ENCODE assay signal across 18 cellular contexts in genomic region chr4:139928568-139928967, GRCh38.
A peak's percentile ranks its signal among the peaks of the same experiment; 100 is the strongest.
DNase-seq lines count a peak whose midpoint lies in the region; ATAC-seq and TF ChIP-seq lines count a peak whose summit lies in the region.
"Had no signal": no experiment of that assay in that cellular context is flagged by ENCODE, and none has a peak within 500 bp of the region (broad histone marks: within the 10 kb centered on the region; RNA-seq: fewer than 3 reads in every experiment).

No MANE protein-coding gene starts in this region.

- no peaks in the 10 kb centered on the region for H3K9me2 ChIP-seq in GM23338 (ENCODE audit: insufficient read depth)

- H3K27ac Mint-ChIP-seq in endothelial cell (ENCODE audit: unreplicated experiment) (peak overlapping the region; percentile 83), GM23338 (no peak overlapping the region)

- in situ Hi-C loops in HAP-1 (cut with MboI; ENCODE audit: low sequenced_read_pairs), result no loop called here

- H2BK15ac ChIP-seq in mesenchymal stem cell (ENCODE audit: low read depth, poor library complexity, severe bottlenecking), result peak overlapping the region; percentile 57
- no peak overlapping the region for H2BK15ac ChIP-seq in neuronal stem cell (ENCODE audit: low read length)

- no peak overlapping the region for H3K14ac ChIP-seq in mesenchymal stem cell (ENCODE audit: low read length in 2 of 2)
- no peak overlapping the region for H3K14ac ChIP-seq in neuronal stem cell (ENCODE audit: low read length)

- no peak overlapping the region for H4K91ac ChIP-seq in mesenchymal stem cell (ENCODE audit: low read length)
- no peak overlapping the region for H4K91ac ChIP-seq in neuronal stem cell (ENCODE audit: low read depth, low read length, poor library complexity)

- no peaks in the 10 kb centered on the region for H3K36me3 Mint-ChIP-seq in endothelial cell (ENCODE audit: low read depth, unreplicated experiment)
- H3K36me3 Mint-ChIP-seq in GM23338 (ENCODE audit: low read depth), result no peaks in the 10 kb centered on the region
- H3K36me3 Mint-ChIP-seq: CD4-positive, alpha-beta memory T cell had no signal

- no peak overlapping the region for H3K4me2 ChIP-seq in mesenchymal stem cell (ENCODE audit: low read length, poor library complexity, severe bottlenecking)
- no peak overlapping the region for H3K4me2 ChIP-seq in neuronal stem cell (ENCODE audit: insufficient read depth, low read length, poor library complexity, severe bottlenecking)
- H3K4me2 ChIP-seq in GM23338, result no peak overlapping the region

- H3K4ac ChIP-seq in mesenchymal stem cell (ENCODE audit: low read depth in 1 of 2, low read length in 2 of 2) (no peak overlapping the region), neuronal stem cell (ENCODE audit: low read length) (no peak overlapping the region)

- H3K27me3 Mint-ChIP-seq in endothelial cell (ENCODE audit: unreplicated experiment), result no peaks in the 10 kb centered on the region
- H3K27me3 Mint-ChIP-seq in GM23338 (ENCODE audit: insufficient read depth, low read depth, poor library complexity), result peaks cover 4% of the 10 kb centered on the region

- H3K4me1 ChIP-seq in mesenchymal stem cell (ENCODE audit: control insufficient read depth, insufficient read depth, low read depth, low read length) (peaks cover 8% of the 10 kb centered on the region), neuronal stem cell (ENCODE audit: control insufficient read depth in 2 of 2, insufficient read depth in 1 of 2, low read depth in 1 of 2, low read length in 2 of 2) (no peaks in the 10 kb centered on the region), GM23338 (ENCODE audit: insufficient read depth) (peaks cover 12% of the 10 kb centered on the region; the same call in 1 of the 2 replicates), HAP-1 (no peaks in the 10 kb centered on the region)

- H3K9me3 ChIP-seq in mesenchymal stem cell (ENCODE audit: control insufficient read depth, low read length) (no peaks in the 10 kb centered on the region), neuronal stem cell (replicated peaks in 1 of 2; ENCODE audit: control insufficient read depth in 2 of 2, insufficient read depth in 1 of 2, low read depth in 1 of 2, low read length in 2 of 2) (no peaks in the 10 kb centered on the region), HAP-1 (no peaks in the 10 kb centered on the region)

- H3K4me3 Mint-ChIP-seq in endothelial cell (ENCODE audit: unreplicated experiment) (no peak overlapping the region), GM23338 (no peak overlapping the region)
- H3K4me3 Mint-ChIP-seq: CD4-positive, alpha-beta memory T cell had no signal

- H3K27ac ChIP-seq in VCaP (peak overlapping the region; percentile 18), mesenchymal stem cell (ENCODE audit: low read length, poor library complexity, severe bottlenecking) (no peak overlapping the region), neuronal stem cell (replicated peaks; ENCODE audit: low read length) (no peak overlapping the region), GM23338 (ENCODE audit: low read depth) (no peak overlapping the region)

- H2BK120ac ChIP-seq in mesenchymal stem cell (ENCODE audit: low read depth, low read length) (no peak overlapping the region), neuronal stem cell (ENCODE audit: low read depth, low read length) (no peak overlapping the region)

- no peak for DNase-seq in endothelial cell (ENCODE audit: low spot score)
- no peak for DNase-seq in mesenchymal stem cell
- no peak for DNase-seq in neuronal stem cell (ENCODE audit: low spot score)
- no peak for DNase-seq in GM23338 (ENCODE audit: low spot score)
- no peak for DNase-seq in HAP-1 (ENCODE audit: low spot score in 2 of 2)
- DNase-seq in GM10266 (ENCODE audit: extremely low spot score), result no peak
- DNase-seq: C1 segment of cervical spinal cord; Calu3; CD4-positive, alpha-beta memory T cell; COR-L47; DMS53; DMS79 treated with DMSO at 0.1 percent for 48 hours; GF-D8; GOT3; H7 had no signal

- no peaks in the 10 kb centered on the region for H3K79me2 ChIP-seq in GM23338 (replicated peaks; ENCODE audit: insufficient read depth)

- TF ChIP-seq CTCF in VCaP (conservative IDR thresholded peaks at IDR 0.05) (no peak), endothelial cell (IDR thresholded peaks at IDR 0.05; ENCODE audit: unreplicated experiment) (no peak), GM23338 (conservative IDR thresholded peaks at IDR 0.05; ENCODE audit: low read depth in 2 of 2) (no peak), GM10266 (IDR thresholded peaks at IDR 0.05; ENCODE audit: control insufficient read depth, insufficient read depth, low read depth, missing control alignments) (no peak)

- H3K9me3 Mint-ChIP-seq in endothelial cell (ENCODE audit: unreplicated experiment) (no peaks in the 10 kb centered on the region), GM23338 (no peaks in the 10 kb centered on the region)
- H3K9me3 Mint-ChIP-seq: CD4-positive, alpha-beta memory T cell had no signal

- no peaks in the 10 kb centered on the region for H4K20me1 ChIP-seq in GM23338 (replicated peaks; ENCODE audit: insufficient read depth)

- H3K27me3 ChIP-seq in mesenchymal stem cell (ENCODE audit: control insufficient read depth in 1 of 2, insufficient read depth in 1 of 2, low read length in 2 of 2), result no peaks in the 10 kb centered on the region
- peaks cover 0 to 2% (median 0%) of the 10 kb centered on the region in 3 experiments for H3K27me3 ChIP-seq in neuronal stem cell (ENCODE audit: control insufficient read depth in 3 of 3, insufficient read depth in 3 of 3, low read depth in 1 of 3, low read length in 3 of 3)
- no peaks in the 10 kb centered on the region for H3K27me3 ChIP-seq in GM23338 (ENCODE audit: insufficient read depth)
- H3K27me3 ChIP-seq in HAP-1 (ENCODE audit: low read depth), result no peaks in the 10 kb centered on the region

- H3K4me3 ChIP-seq in mesenchymal stem cell (ENCODE audit: insufficient read depth in 1 of 2, low read depth in 1 of 2, low read length in 2 of 2) (no peak overlapping the region), neuronal stem cell (ENCODE audit: low read length in 2 of 2) (no peak overlapping the region), GM23338 (no peak overlapping the region), HAP-1 (no peak overlapping the region)

- no peak overlapping the region for H2AFZ ChIP-seq in mesenchymal stem cell (ENCODE audit: low read depth, low read length)
- H2AFZ ChIP-seq in neuronal stem cell (ENCODE audit: low read length), result no peak overlapping the region
- no peak overlapping the region for H2AFZ ChIP-seq in GM23338

- H2BK12ac ChIP-seq in mesenchymal stem cell (ENCODE audit: low read length in 2 of 2), result no peak overlapping the region
- no peak overlapping the region for H2BK12ac ChIP-seq in neuronal stem cell (ENCODE audit: low read length)

- no peak overlapping the region for H3K9ac ChIP-seq in mesenchymal stem cell (ENCODE audit: low read length)
- no peak overlapping the region for H3K9ac ChIP-seq in neuronal stem cell (ENCODE audit: low read depth, low read length, poor library complexity)

- H2AK5ac ChIP-seq in mesenchymal stem cell (ENCODE audit: low read length, severe bottlenecking), result no peak overlapping the region
- H2AK5ac ChIP-seq in neuronal stem cell (ENCODE audit: low read depth, low read length), result no peak overlapping the region

- WGBS in mesenchymal stem cell, result 66% methylated on average over 4 of the region's 4 CpGs
- no CpG with 5 or more reads among the region's 4 CpGs for WGBS in neuronal stem cell (ENCODE audit: extremely low coverage in 2 of 2, insufficient read length in 2 of 2, insufficient replicate concordance in 1 of 2), 2 donors

- H3K79me1 ChIP-seq in mesenchymal stem cell (replicated peaks; ENCODE audit: low read length, poor library complexity, severe bottlenecking), result peaks cover 5% of the 10 kb centered on the region
- H3K79me1 ChIP-seq in neuronal stem cell (ENCODE audit: low read depth, low read length), result no peaks in the 10 kb centered on the region

- no peaks in the 10 kb centered on the region for H3F3A ChIP-seq in GM23338 (replicated peaks; ENCODE audit: low read depth)

- no peaks in the 10 kb centered on the region for H3K36me3 ChIP-seq in mesenchymal stem cell (ENCODE audit: control insufficient read depth in 1 of 2, insufficient read depth in 2 of 2, low read depth in 1 of 2, low read length in 2 of 2)
- no peaks in the 10 kb centered on the region for H3K36me3 ChIP-seq in neuronal stem cell (replicated peaks in 1 of 2; ENCODE audit: control insufficient read depth in 2 of 2, insufficient read depth in 2 of 2, low read length in 2 of 2)
- H3K36me3 ChIP-seq in GM23338 (ENCODE audit: insufficient read depth), result no peaks in the 10 kb centered on the region
- H3K36me3 ChIP-seq in HAP-1 (replicated peaks), result no peaks in the 10 kb centered on the region

- H4K8ac ChIP-seq in mesenchymal stem cell (ENCODE audit: low read length), result no peak overlapping the region
- no peak overlapping the region for H4K8ac ChIP-seq in neuronal stem cell (ENCODE audit: low read depth, low read length)

- H3K18ac ChIP-seq in mesenchymal stem cell (ENCODE audit: low read depth in 1 of 2, low read length in 2 of 2) (no peak overlapping the region), neuronal stem cell (ENCODE audit: low read length) (peak overlapping the region; percentile 24)

- H3K23ac ChIP-seq in mesenchymal stem cell (ENCODE audit: low read length in 2 of 2) (no peak overlapping the region), neuronal stem cell (ENCODE audit: low read depth, low read length, poor library complexity) (no peak overlapping the region)

- ATAC-seq in GM23338, result no peak
- ATAC-seq in GM18868 (IDR thresholded peaks at IDR 0.05; ENCODE audit: unreplicated experiment), result no peak
- ATAC-seq: HCT116 had no signal

- no peak overlapping the region for H2BK5ac ChIP-seq in mesenchymal stem cell (ENCODE audit: low read depth, low read length, poor library complexity, severe bottlenecking)
- H2BK5ac ChIP-seq in neuronal stem cell (ENCODE audit: low read length), result no peak overlapping the region

- H3K4me1 Mint-ChIP-seq in endothelial cell (ENCODE audit: unreplicated experiment) (peaks cover 13% of the 10 kb centered on the region), GM23338 (no peaks in the 10 kb centered on the region; the same call in none of the 3 replicates)
- H3K4me1 Mint-ChIP-seq: CD4-positive, alpha-beta memory T cell had no signal

TF ChIP-seq in GM23338, 12 proteins besides CTCF, POLR2A, EP300 and RAD21 (continues in another document):
- TF ChIP-seq STAT1 (IDR thresholded peaks at IDR 0.05; ENCODE audit: unreplicated experiment) (no peak), ZNF114 (CRISPR knock-in tag; IDR thresholded peaks at IDR 0.05) (no peak), JUNB (IDR thresholded peaks at IDR 0.05; ENCODE audit: unreplicated experiment) (no peak), EZH2 (IDR thresholded peaks at IDR 0.05; ENCODE audit: low read depth, unreplicated experiment) (no peak), POLR2AphosphoS5 (IDR thresholded peaks at IDR 0.05; ENCODE audit: low read depth) (no peak)
